In the genomic region with DNA sequence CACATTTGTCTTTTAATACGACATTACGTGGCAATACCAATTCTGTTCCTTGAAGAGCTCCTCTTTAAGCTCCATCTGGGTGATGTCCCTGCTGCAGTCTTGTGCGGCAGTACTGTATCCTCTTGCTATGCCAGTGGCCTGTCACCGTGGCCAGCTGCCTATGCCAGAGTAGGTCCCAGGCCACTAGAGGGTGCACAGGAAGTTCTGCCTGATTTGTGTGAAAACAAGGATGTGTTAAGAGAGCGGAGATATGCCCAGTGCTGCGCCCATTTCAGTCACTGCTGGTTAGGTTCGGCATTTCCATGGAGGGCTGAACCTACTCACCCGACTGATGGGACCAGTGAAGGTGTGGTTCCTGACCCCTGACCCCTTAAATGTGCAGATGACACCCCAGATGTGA, we compare ENCODE assay signal across 1 cellular context.
TF ChIP-seq lines count a peak whose summit lies in the region.

No MANE protein-coding gene starts in this region.

TF ChIP-seq in HepG2, 621 proteins besides CTCF, POLR2A, EP300 and RAD21 (continued from another document):
- TF ChIP-seq, protein P1, sequence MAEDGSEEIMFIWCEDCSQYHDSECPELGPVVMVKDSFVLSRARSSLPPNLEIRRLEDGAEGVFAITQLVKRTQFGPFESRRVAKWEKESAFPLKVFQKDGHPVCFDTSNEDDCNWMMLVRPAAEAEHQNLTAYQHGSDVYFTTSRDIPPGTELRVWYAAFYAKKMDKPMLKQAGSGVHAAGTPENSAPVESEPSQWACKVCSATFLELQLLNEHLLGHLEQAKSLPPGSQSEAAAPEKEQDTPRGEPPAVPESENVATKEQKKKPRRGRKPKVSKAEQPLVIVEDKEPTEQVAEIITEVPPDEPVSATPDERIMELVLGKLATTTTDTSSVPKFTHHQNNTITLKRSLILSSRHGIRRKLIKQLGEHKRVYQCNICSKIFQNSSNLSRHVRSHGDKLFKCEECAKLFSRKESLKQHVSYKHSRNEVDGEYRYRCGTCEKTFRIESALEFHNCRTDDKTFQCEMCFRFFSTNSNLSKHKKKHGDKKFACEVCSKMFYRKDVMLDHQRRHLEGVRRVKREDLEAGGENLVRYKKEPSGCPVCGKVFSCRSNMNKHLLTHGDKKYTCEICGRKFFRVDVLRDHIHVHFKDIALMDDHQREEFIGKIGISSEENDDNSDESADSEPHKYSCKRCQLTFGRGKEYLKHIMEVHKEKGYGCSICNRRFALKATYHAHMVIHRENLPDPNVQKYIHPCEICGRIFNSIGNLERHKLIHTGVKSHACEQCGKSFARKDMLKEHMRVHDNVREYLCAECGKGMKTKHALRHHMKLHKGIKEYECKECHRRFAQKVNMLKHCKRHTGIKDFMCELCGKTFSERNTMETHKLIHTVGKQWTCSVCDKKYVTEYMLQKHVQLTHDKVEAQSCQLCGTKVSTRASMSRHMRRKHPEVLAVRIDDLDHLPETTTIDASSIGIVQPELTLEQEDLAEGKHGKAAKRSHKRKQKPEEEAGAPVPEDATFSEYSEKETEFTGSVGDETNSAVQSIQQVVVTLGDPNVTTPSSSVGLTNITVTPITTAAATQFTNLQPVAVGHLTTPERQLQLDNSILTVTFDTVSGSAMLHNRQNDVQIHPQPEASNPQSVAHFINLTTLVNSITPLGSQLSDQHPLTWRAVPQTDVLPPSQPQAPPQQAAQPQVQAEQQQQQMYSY (CRISPR knock-in tag; IDR thresholded peaks at IDR 0.05) = no peak
- TF ChIP-seq ZNF24 (IDR thresholded peaks at IDR 0.05) = no peak
- TF ChIP-seq STAG1 (CRISPR knock-in tag; IDR thresholded peaks at IDR 0.05) = peak; percentile 57
- TF ChIP-seq ZBTB38 (CRISPR knock-in tag; IDR thresholded peaks at IDR 0.05) = peak; percentile 41; the same call in 1 of the 2 replicates
